ENCODE assay signal across 1 cellular context in genomic region chr20:37550101-37550920, GRCh38.
A peak's percentile ranks its signal among the peaks of the same experiment; 100 is the strongest.
TF ChIP-seq lines count a peak whose summit lies in the region.

No MANE protein-coding gene starts in this region.

TF ChIP-seq in H1, 55 proteins besides CTCF, POLR2A, EP300 and RAD21:
- peak; percentile 35; the same call in 1 of the 2 replicates for TF ChIP-seq MAX (IDR thresholded peaks at IDR 0.05)
